ENCODE assay signal across 8 cellular contexts in genomic region chr3:135966875-135967274, GRCh38. TPM values are rescaled to one million over a fixed set of nuclear protein-coding genes. Genes with fewer than 3 reads are reported as not detected.
DNase-seq lines count a peak whose midpoint lies in the region; ATAC-seq and TF ChIP-seq lines count a peak whose summit lies in the region.

No MANE protein-coding gene starts in this region.

- no peak for ATAC-seq in CD4-positive, alpha-beta T cell (ENCODE audit: poor library complexity)
- no peak for ATAC-seq in Panc1
- no peak for ATAC-seq in HG03439 (IDR thresholded peaks at IDR 0.05; ENCODE audit: unreplicated experiment)
- no peak for ATAC-seq in HG03432 (IDR thresholded peaks at IDR 0.05; ENCODE audit: unreplicated experiment)

- no TSS peak for BruUV-seq in Panc1 (replicated peaks; lab: Mats Ljungman, UMichigan)

- peak overlapping the region; percentile 83 for H3K4me3 Mint-ChIP-seq in CD4-positive, alpha-beta T cell

- DNase-seq in CD4-positive, alpha-beta T cell: no peak
- DNase-seq in Panc1 (ENCODE audit: low read depth, low spot score) (no peak), epithelial cell of esophagus (ENCODE audit: low read depth) (no peak), DMS114 treated with DMSO at 0.1 percent for 48 hours (lab: John Stamatoyannopoulos, UW; ENCODE audit: unreplicated experiment) (no peak), activated gamma-delta T cell (lab: John Stamatoyannopoulos, UW) (no peak)

- H3K9me3 ChIP-seq in CD4-positive, alpha-beta T cell (ENCODE audit: control insufficient read depth, low read length): peaks cover 4% of the 10 kb centered on the region
- H3K9me3 ChIP-seq in Panc1 (ENCODE audit: control insufficient read depth, insufficient read depth, low read depth, low read length) (no peaks in the 10 kb centered on the region), neuron (ENCODE audit: low read length) (no peaks in the 10 kb centered on the region)

- H3K4me1 Mint-ChIP-seq in CD4-positive, alpha-beta T cell (ENCODE audit: low read depth): peaks cover 13% of the 10 kb centered on the region

- H3K4me3 ChIP-seq in Panc1 (ENCODE audit: low read depth in 2 of 2, low read length in 2 of 2) (peak overlapping the region; percentile 84 to 87), epithelial cell of esophagus (ENCODE audit: low read length) (peak overlapping the region; percentile 60), neuron (ENCODE audit: low read length) (peak overlapping the region; percentile 91)

- H3K4me1 ChIP-seq in Panc1 (ENCODE audit: control insufficient read depth, insufficient read depth, low read length) (peaks cover 13% of the 10 kb centered on the region), neuron (ENCODE audit: insufficient read depth, low read length) (peaks cover 40% of the 10 kb centered on the region)

- no peak overlapping the region for H3K27ac ChIP-seq in CD4-positive, alpha-beta T cell (ENCODE audit: low read depth, low read length)
- peak overlapping the region; percentile 68; the same call in 1 of the 2 replicates for H3K27ac ChIP-seq in Panc1 (ENCODE audit: low read length)

- intact Hi-C loops in CD4-positive, alpha-beta T cell (cut with DNase I, micrococcal nuclease): no loop called here
- intact Hi-C loops in Panc1 (cut with micrococcal nuclease; ENCODE audit: unreplicated experiment): no loop called here

- H3K27me3 ChIP-seq in CD4-positive, alpha-beta T cell (ENCODE audit: control insufficient read depth, insufficient read depth, low read length): peaks cover 32% of the 10 kb centered on the region
- H3K27me3 ChIP-seq in Panc1 (ENCODE audit: control insufficient read depth, insufficient read depth, low read length): no peaks in the 10 kb centered on the region
- H3K27me3 ChIP-seq in neuron (ENCODE audit: insufficient read depth, low read length): no peaks in the 10 kb centered on the region

- H3K36me3 Mint-ChIP-seq in CD4-positive, alpha-beta T cell (ENCODE audit: low read depth): no peaks in the 10 kb centered on the region

- peaks cover 4% of the 10 kb centered on the region for H3K9me3 Mint-ChIP-seq in CD4-positive, alpha-beta T cell

- in situ Hi-C loops in Panc1 (cut with HindIII; ENCODE audit: low pct_unique_long_range_greater_than_20kb, low sequenced_read_pairs): no loop called here

- no peak overlapping the region for H3K27ac Mint-ChIP-seq in CD4-positive, alpha-beta T cell

- POLR2A ChIA-PET in CD4-positive, alpha-beta T cell (lab: Charles Lee): no interaction called here
- POLR2A ChIA-PET in Panc1 (lab: Charles Lee): interaction anchor here (0.6 kb wide), 1 partner anchor 203 kb away, joined by 7 read pairs; no protein-coding TSS in a partner anchor

- CTCF ChIA-PET in CD4-positive, alpha-beta T cell (lab: Charles Lee): no interaction called here
- CTCF ChIA-PET in Panc1 (lab: Charles Lee): interaction anchor here (0.7 to 1.1 kb wide), 3 partner anchors 76 to 1298 kb away, joined by 3 to 4 read pairs (median 3); no protein-coding TSS in a partner anchor

- H3K36me3 ChIP-seq in Panc1 (ENCODE audit: control insufficient read depth, insufficient read depth, low read length): no peaks in the 10 kb centered on the region
- H3K36me3 ChIP-seq in neuron (ENCODE audit: insufficient read depth, low read length): no peaks in the 10 kb centered on the region

- peak overlapping the region; percentile 99 for H2AFZ ChIP-seq in neuron (ENCODE audit: low read depth, low read length)

- peaks cover 47% of the 10 kb centered on the region for H3K27me3 Mint-ChIP-seq in CD4-positive, alpha-beta T cell

- TF ChIP-seq CTCF in CD4-positive, alpha-beta T cell (IDR thresholded peaks at IDR 0.05): no peak
- TF ChIP-seq CTCF in Panc1 (IDR thresholded peaks at IDR 0.05) (no peak), epithelial cell of esophagus (IDR thresholded peaks at IDR 0.05; ENCODE audit: insufficient read depth, low read depth, low read length, missing control alignments) (no peak)

RNA-seq across cellular contexts. Expression of gene PPP2R3A, which starts 1.3 kb away (rescaled TPM):
- under 1 TPM; 0.14 to 0.31 TPM for total RNA-seq in CD4-positive, alpha-beta T cell
- 8.1 TPM for total RNA-seq in Panc1 (2021; ENCODE audit: unreplicated experiment)
- 3.6 TPM for polyA plus RNA-seq in Panc1 (2012; ENCODE audit: insufficient read length)
